Comparison of ENCODE assay signal across 8 cellular contexts in genomic region chr11:63938481-63939350, GRCh38. TPM values are rescaled to one million over a fixed set of nuclear protein-coding genes. Genes with fewer than 3 reads are reported as not detected.
A peak's percentile ranks its signal among the peaks of the same experiment; 100 is the strongest.
DNase-seq lines count a peak whose midpoint lies in the region; ATAC-seq and TF ChIP-seq lines count a peak whose summit lies in the region.

Gene NAA40, plus strand, starts transcription at chr11:63939002. Its CDS starts 95 bp downstream, at chr11:63939097.

- TF ChIP-seq CTCF in choroid plexus epithelial cell (conservative IDR thresholded peaks at IDR 0.05; ENCODE audit: low read depth, low read length), result no peak

- H3K27ac Mint-ChIP-seq in activated CD4-positive, alpha-beta T cell treated with anti-CD3 and anti-CD28 coated beads for 36 hours, result peak within 1 kb of the TSS; percentile 87

- H3K4me1 Mint-ChIP-seq in activated CD4-positive, alpha-beta T cell treated with anti-CD3 and anti-CD28 coated beads for 36 hours, result peaks cover 16% of the 10 kb centered on the region

- H3K4me3 Mint-ChIP-seq in activated CD4-positive, alpha-beta T cell treated with anti-CD3 and anti-CD28 coated beads for 36 hours, result peak within 1 kb of the TSS; percentile 83

- peak; percentile 98 for DNase-seq in GM19240 (ENCODE audit: insufficient read length, low spot score)
- DNase-seq in NCI-H524 (lab: John Stamatoyannopoulos, UW), result peak; percentile 91 to 97
- DNase-seq in activated CD4-positive, alpha-beta T cell treated with anti-CD3 and anti-CD28 coated beads for 36 hours, result peak; percentile 97
- DNase-seq in choroid plexus epithelial cell (ENCODE audit: low read depth), result peak; percentile 95
- DNase-seq in left kidney (ENCODE audit: low read depth, low spot score), result peak; percentile 99
- peak; percentile 96 for DNase-seq in stimulated activated CD4-positive, alpha-beta T cell treated with anti-CD3 and anti-CD28 coated beads, Interleukin-1b, Interleukin-23, amount 100 ng/mL, for 48 hours

- H3K9me3 Mint-ChIP-seq in activated CD4-positive, alpha-beta T cell treated with anti-CD3 and anti-CD28 coated beads for 36 hours (ENCODE audit: low read depth), result no peaks in the 10 kb centered on the region

- H3K9me3 ChIP-seq in BLaER1, result no peaks in the 10 kb centered on the region

- H3K9ac ChIP-seq in BLaER1, result peak within 1 kb of the TSS; percentile 84

- peak within 1 kb of the TSS; percentile 89 for H3K4me2 ChIP-seq in BLaER1

- H3K4me1 ChIP-seq in BLaER1, result peaks cover 52% of the 10 kb centered on the region

- peak; percentile 84 for ATAC-seq in HG03457 (IDR thresholded peaks at IDR 0.05; ENCODE audit: unreplicated experiment)
- ATAC-seq in activated CD4-positive, alpha-beta T cell treated with anti-CD3 and anti-CD28 coated beads for 36 hours, result peak; percentile 93

- POLR2A ChIA-PET in activated CD4-positive, alpha-beta T cell treated with anti-CD3 and anti-CD28 coated beads for 36 hours (lab: Charles Lee), result no interaction called here

- peaks cover 39% of the 10 kb centered on the region for H4K20me1 ChIP-seq in BLaER1

- peak within 1 kb of the TSS; percentile 80 for H3K27ac ChIP-seq in BLaER1

- CTCF ChIA-PET in activated CD4-positive, alpha-beta T cell treated with anti-CD3 and anti-CD28 coated beads for 36 hours (lab: Charles Lee), result interaction anchor here (1.5 to 1.7 kb wide), 2 partner anchors 91 to 102 kb away, joined by 4 to 5 read pairs; no protein-coding TSS in a partner anchor

- intact Hi-C loops in activated CD4-positive, alpha-beta T cell treated with anti-CD3 and anti-CD28 coated beads for 36 hours (cut with DNase I, micrococcal nuclease), result loop anchor here (1.0 to 2.0 kb wide), 17 partner anchors 21 to 367 kb away; partner anchors contain the start of genes COX8A (in 2 of the 2), ESRRA (in 1 of the 2), FKBP2 (in 1 of the 2) and GPR137 (in 1 of the 2)

- no peaks in the 10 kb centered on the region for H3K27me3 Mint-ChIP-seq in activated CD4-positive, alpha-beta T cell treated with anti-CD3 and anti-CD28 coated beads for 36 hours

- peaks cover 2% of the 10 kb centered on the region for H3K36me3 Mint-ChIP-seq in activated CD4-positive, alpha-beta T cell treated with anti-CD3 and anti-CD28 coated beads for 36 hours (ENCODE audit: low read depth)

- no peaks in the 10 kb centered on the region for H3K27me3 ChIP-seq in BLaER1

- peaks cover 19% of the 10 kb centered on the region for H3K36me3 ChIP-seq in BLaER1

- H3K4me3 ChIP-seq in BLaER1 (peak within 1 kb of the TSS; percentile 76), choroid plexus epithelial cell (ENCODE audit: low read depth, low read length) (peak within 1 kb of the TSS; percentile 73)

RNA-seq across cellular contexts. Expression of gene NAA40, which starts in this region (rescaled TPM):
- 10 to 100 TPM; 13.7 to 15.9 TPM for total RNA-seq in activated CD4-positive, alpha-beta T cell treated with anti-CD3 and anti-CD28 coated beads for 36 hours

Comparison
In these comparisons a context has a peak if more than half of its experiments do, and no peak if none do; other contexts are left out.
1. Peak in every context shown above with its lines: DNase-seq, ATAC-seq, H3K4me3 ChIP-seq and H3K27ac ChIP-seq.